8 cellular contexts compared by ENCODE assay signal in the genomic region with DNA sequence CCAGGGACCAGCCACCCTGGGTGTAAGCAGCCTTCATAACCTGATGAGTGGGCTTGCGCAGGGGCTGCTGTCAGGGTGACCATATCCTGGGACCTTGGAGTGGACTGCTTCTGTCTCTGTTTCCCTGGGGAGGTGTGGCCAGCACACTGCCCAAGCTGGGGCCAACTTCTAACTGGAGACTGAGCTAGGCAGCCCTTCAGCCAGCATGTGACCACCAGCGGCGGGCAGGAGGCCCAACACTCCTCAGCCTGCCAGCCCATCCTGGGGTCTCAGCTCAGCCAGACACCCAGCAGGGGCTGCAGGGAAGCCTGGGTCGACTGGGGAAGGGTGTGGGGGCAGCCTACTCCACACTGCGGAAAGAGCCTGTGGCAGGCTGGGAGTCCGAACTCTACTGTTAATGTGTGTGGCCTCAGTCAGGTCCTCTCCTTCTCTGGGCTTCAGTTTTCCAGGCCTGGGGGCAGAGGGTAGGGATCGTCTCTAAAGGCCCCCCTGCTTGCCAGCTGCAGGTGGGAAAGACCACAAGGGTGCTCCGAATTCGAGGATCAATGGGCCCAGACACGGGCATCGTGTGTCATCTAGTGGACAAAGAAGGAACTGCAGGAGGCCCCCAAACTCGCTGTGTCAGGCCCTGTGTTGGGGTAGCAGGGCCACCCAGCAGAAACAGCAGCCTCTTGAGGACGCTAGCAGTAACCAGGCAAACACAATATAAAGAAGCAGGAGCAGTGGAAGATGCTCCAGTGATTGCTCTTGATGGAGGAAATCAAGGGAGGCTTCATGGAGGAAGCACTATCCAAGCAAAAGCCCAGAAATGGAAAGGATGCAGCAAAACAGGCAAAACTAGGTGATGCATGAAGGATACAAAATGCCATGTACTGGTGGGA. TPM values are rescaled to one million over a fixed set of nuclear protein-coding genes. Genes with fewer than 3 reads are reported as not detected.
DNase-seq lines count a peak whose midpoint lies in the region; TF ChIP-seq lines count a peak whose summit lies in the region.

No MANE protein-coding gene starts in this region.

- in situ Hi-C loops in brain microvascular endothelial cell (cut with HindIII; ENCODE audit: low pct_ligation_motif_present, low sequenced_read_pairs): no loop called here

- H3K27ac ChIP-seq in brain microvascular endothelial cell: no peak overlapping the region

- H3K27me3 ChIP-seq in brain microvascular endothelial cell (replicated peaks): no peaks in the 10 kb centered on the region
- peaks cover 5% of the 10 kb centered on the region for H3K27me3 ChIP-seq in kidney epithelial cell (ENCODE audit: control insufficient read depth, insufficient read depth, low read length)

- peak; percentile 23 to 28 for DNase-seq in NCI-H2081 (lab: John Stamatoyannopoulos, UW)
- DNase-seq in NCI-H2081 treated with DMSO at 0.1 percent for 48 hours (lab: John Stamatoyannopoulos, UW): no peak
- DNase-seq in M059J (ENCODE audit: low read depth): peak; percentile 47
- DNase-seq in UCSD-AML1 (lab: John Stamatoyannopoulos, UW; ENCODE audit: unreplicated experiment): peak; percentile 66
- DNase-seq in brain microvascular endothelial cell: peak; percentile 41
- DNase-seq in kidney epithelial cell (ENCODE audit: low read depth): no peak
- DNase-seq in stimulated activated CD4-positive, alpha-beta T cell treated with anti-CD3 and anti-CD28 coated beads, TNF-alpha, amount 100 ng/mL, for 1 hour (ENCODE audit: low read depth in 3 of 3, low spot score in 1 of 3): peak; percentile 23 to 56 (median 51)
- DNase-seq in middle frontal gyrus (ENCODE audit: extremely low spot score, low spot score): no peak

- TF ChIP-seq CTCF in brain microvascular endothelial cell (IDR thresholded peaks at IDR 0.05; ENCODE audit: low read depth, low read length, missing control alignments): peak; percentile 100
- TF ChIP-seq CTCF in kidney epithelial cell (IDR thresholded peaks at IDR 0.05; ENCODE audit: insufficient read depth, low read length, poor library complexity, severe bottlenecking): peak; percentile 99

- H3K36me3 ChIP-seq in brain microvascular endothelial cell (replicated peaks): no peaks in the 10 kb centered on the region
- no peaks in the 10 kb centered on the region for H3K36me3 ChIP-seq in kidney epithelial cell (ENCODE audit: control insufficient read depth, insufficient read depth, low read length)

- H3K4me3 ChIP-seq in brain microvascular endothelial cell (ENCODE audit: low read depth, low read length): no peak overlapping the region
- H3K4me3 ChIP-seq in kidney epithelial cell (ENCODE audit: low read depth, low read length): no peak overlapping the region

RNA-seq across cellular contexts. Expression of gene SEMA3G, which starts 2.0 kb away (rescaled TPM):
- total RNA-seq in M059J (2014; rRNA removed; shearing (Covaris generic)): 0.07 TPM in 1 of 2 replicates, not detected in the other
- 0.21 TPM in 1 of 2 replicates, not detected in the other for total RNA-seq in kidney epithelial cell

RNA-seq across cellular contexts. Expression of gene TNNC1, which starts 7.0 kb away (rescaled TPM):
- not detected in 2 replicates for total RNA-seq in M059J (2014; rRNA removed; shearing (Covaris generic))
- 1.4 and 5.7 TPM in 2 replicates for total RNA-seq in kidney epithelial cell

RNA-seq across cellular contexts. Expression of gene NISCH, which starts 8.5 kb away (rescaled TPM):
- 8.9 and 15.8 TPM in 2 replicates for total RNA-seq in M059J (2014; rRNA removed; shearing (Covaris generic))
- 62.5 and 65.4 TPM in 2 replicates for total RNA-seq in kidney epithelial cell

RNA-seq across cellular contexts. Expression of gene PHF7, which starts 36.4 kb away (rescaled TPM):
- total RNA-seq in M059J (2014; rRNA removed; shearing (Covaris generic)): 0.94 and 5.5 TPM in 2 replicates
- 3.1 and 3.9 TPM in 2 replicates for total RNA-seq in kidney epithelial cell

RNA-seq across cellular contexts. Expression of gene BAP1, which starts 37.1 kb away (rescaled TPM):
- total RNA-seq in M059J (2014; rRNA removed; shearing (Covaris generic)): 46.8 and 51.8 TPM in 2 replicates
- 98.7 and 115 TPM in 2 replicates for total RNA-seq in kidney epithelial cell

Comparison
In these comparisons a context has a peak if more than half of its experiments do, and no peak if none do; other contexts are left out.
1. DNase-seq: peak in NCI-H2081 (2 of 2), M059J (single experiment), UCSD-AML1 (single experiment), brain microvascular endothelial cell (single experiment) and stimulated activated CD4-positive, alpha-beta T cell treated with anti-CD3 and anti-CD28 coated beads, TNF-alpha, amount 100 ng/mL, for 1 hour (3 of 3); none in NCI-H2081 treated with DMSO at 0.1 percent for 48 hours (single experiment), kidney epithelial cell (single experiment) and middle frontal gyrus (single experiment).